Comparison of ENCODE assay signal across 12 cellular contexts in the genomic region with DNA sequence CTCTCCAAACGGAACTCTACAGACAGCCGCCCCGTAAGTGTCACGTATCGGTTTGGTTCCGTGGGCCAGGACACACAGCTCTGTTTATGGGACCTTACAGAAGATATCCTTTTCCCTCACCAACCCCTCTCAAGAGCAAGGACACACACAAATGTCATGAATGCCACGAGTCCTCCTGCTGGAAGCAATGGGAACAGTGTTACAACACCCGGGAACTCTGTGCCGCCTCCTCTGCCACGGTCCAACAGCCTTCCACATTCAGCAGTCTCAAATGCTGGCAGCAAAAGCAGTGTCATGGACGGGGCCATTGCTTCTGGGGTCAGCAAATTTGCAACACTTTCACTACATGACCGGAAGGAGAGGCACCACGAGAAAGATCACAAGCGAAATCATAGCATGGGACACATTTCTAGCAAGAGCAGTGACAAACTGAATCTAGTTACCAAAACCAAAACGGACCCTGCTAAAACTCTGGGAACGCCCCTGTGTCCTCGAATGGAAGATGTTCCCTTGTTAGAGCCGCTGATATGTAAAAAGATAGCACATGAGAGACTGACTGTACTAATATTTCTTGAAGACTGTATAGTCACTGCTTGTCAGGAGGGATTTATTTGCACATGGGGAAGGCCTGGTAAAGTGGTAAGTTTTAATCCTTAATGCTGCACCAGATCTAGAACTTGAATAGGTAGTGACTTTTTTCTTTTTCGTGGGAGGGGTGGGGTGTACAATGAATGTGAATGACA.
A peak's percentile ranks its signal among the peaks of the same experiment; 100 is the strongest.
DNase-seq lines count a peak whose midpoint lies in the region; ATAC-seq, FAIRE-seq and TF ChIP-seq lines count a peak whose summit lies in the region.
"Had no signal": no experiment of that assay in that cellular context is flagged by ENCODE, and none has a peak within 500 bp of the region (broad histone marks: within the 10 kb centered on the region; RNA-seq: fewer than 3 reads in every experiment).

No MANE protein-coding gene starts in this region.

- intact Hi-C loops in Right ventricle myocardium inferior (cut with DNase I) = loop anchor here (5.0 kb wide), 1 partner anchor 57 kb away; no protein-coding TSS in a partner anchor
- intact Hi-C loops in cardiac septum (cut with DNase I) = no loop called here
- intact Hi-C loops in HepG2 (cut with micrococcal nuclease; ENCODE audit: unreplicated experiment) = loop anchor here (5.0 kb wide), 2 partner anchors 67 to 112 kb away; no protein-coding TSS in a partner anchor
- intact Hi-C loops in vagina (cut with DNase I) = no loop called here

- no peaks in the 10 kb centered on the region for H4K20me1 ChIP-seq in HepG2 (ENCODE audit: insufficient read depth, low read length)

- no peak overlapping the region for H3K27ac Mint-ChIP-seq in chondrocyte (ENCODE audit: unreplicated experiment)
- H3K27ac Mint-ChIP-seq: CD4-positive, alpha-beta T cell had no signal

- H3K4me3 Mint-ChIP-seq in chondrocyte (ENCODE audit: unreplicated experiment) = no peak overlapping the region
- H3K4me3 Mint-ChIP-seq: CD4-positive, alpha-beta T cell had no signal

- H3K4me3 ChIP-seq in HepG2 (replicated peaks in 1 of 3; ENCODE audit: insufficient read depth in 1 of 3, low read depth in 2 of 3, low read length in 3 of 3) (no peak overlapping the region), vagina (no peak overlapping the region)

- no peaks in the 10 kb centered on the region for H3K4me1 ChIP-seq in HepG2 (ENCODE audit: insufficient read depth, low read length)
- no peaks in the 10 kb centered on the region for H3K4me1 ChIP-seq in vagina

- no peak overlapping the region for H3K9ac ChIP-seq in HepG2 (ENCODE audit: insufficient read depth, low read depth, low read length)

- no peaks in the 10 kb centered on the region for H3K27me3 Mint-ChIP-seq in chondrocyte (ENCODE audit: low read depth)
- H3K27me3 Mint-ChIP-seq: CD4-positive, alpha-beta T cell had no signal

- TF ChIP-seq POLR2A in HepG2 (IDR thresholded peaks at IDR 0.05; ENCODE audit: insufficient read depth in 1 of 2, low read depth in 2 of 2, low read length in 2 of 2) = no peak
- no peak for TF ChIP-seq POLR2A in vagina (IDR thresholded peaks at IDR 0.05)

- peak; percentile 44 for TF ChIP-seq RAD21 in HepG2 (CRISPR knock-in tag; IDR thresholded peaks at IDR 0.05)

- H3K27ac ChIP-seq in HepG2 (ENCODE audit: extremely low read length, insufficient read depth, low read length) = no peak overlapping the region
- H3K27ac ChIP-seq in vagina = no peak overlapping the region
- H3K27ac ChIP-seq: epithelial cell of prostate had no signal

- CTCF ChIA-PET in HepG2 (lab: Yijun Ruan, JAX; ENCODE audit: low intra/inter-chr PET ratio, low total read pairs) = no interaction called here

- TF ChIP-seq CTCF in chondrocyte (IDR thresholded peaks at IDR 0.05) (peak; percentile 51), HepG2 (CRISPR knock-in tag; IDR thresholded peaks at IDR 0.05) (peak; percentile 62), vagina (IDR thresholded peaks at IDR 0.05) (no peak)

- peaks cover 23% of the 10 kb centered on the region for H3K36me3 Mint-ChIP-seq in chondrocyte (ENCODE audit: low read depth)

- TF ChIP-seq EP300 in HepG2 (IDR thresholded peaks at IDR 0.05; ENCODE audit: low read depth in 2 of 2, low read length in 2 of 2) (no peak), HepG2 (CRISPR knock-in tag; IDR thresholded peaks at IDR 0.05; ENCODE audit: borderline replicate concordance) (no peak)

- H3K4me1 Mint-ChIP-seq in chondrocyte (ENCODE audit: low read depth) = no peaks in the 10 kb centered on the region

- no TSS peak for BruUV-seq in HepG2 (replicated peaks; lab: Mats Ljungman, UMichigan)

- POLR2A ChIA-PET in HepG2 (lab: Yijun Ruan, JAX) = no interaction called here

- no peak overlapping the region for H3K4me2 ChIP-seq in HepG2 (ENCODE audit: low read depth, low read length)

- H3K9me3 Mint-ChIP-seq in chondrocyte (ENCODE audit: low read depth) = no peaks in the 10 kb centered on the region
- H3K9me3 Mint-ChIP-seq: CD4-positive, alpha-beta T cell had no signal

- H3K79me2 ChIP-seq in HepG2 (ENCODE audit: insufficient read depth, low read length) = no peaks in the 10 kb centered on the region

- H3K9me3 ChIP-seq in HepG2 (ENCODE audit: low read length) = no peaks in the 10 kb centered on the region
- H3K9me3 ChIP-seq in vagina = no peaks in the 10 kb centered on the region

- DNase-seq in Right ventricle myocardium inferior (ENCODE audit: missing footprints) (no peak), cardiac septum (ENCODE audit: low spot score) (no peak), chondrocyte (ENCODE audit: low spot score) (no peak), HepG2 (ENCODE audit: low spot score) (peak; percentile 58), vagina (ENCODE audit: extremely low spot score in 2 of 2) (no peak)
- DNase-seq: CD4-positive, alpha-beta T cell; NCI-H1048; stimulated activated CD4-positive, alpha-beta T cell treated with anti-CD3 and anti-CD28 coated beads, Interleukin-15, amount 100 ng/mL, for 24 hours had no signal

- peaks cover 15 to 44% of the 10 kb centered on the region in 2 experiments for H3K36me3 ChIP-seq in HepG2 (replicated peaks in 1 of 2; ENCODE audit: control insufficient read depth in 1 of 2, insufficient read depth in 2 of 2, low read length in 2 of 2)
- peaks cover 0 to 18% of the 10 kb centered on the region in 2 donors for H3K36me3 ChIP-seq in vagina

- in situ Hi-C loops in HepG2 (cut with HindIII; ENCODE audit: extremely low pct_ligation_motif_present, low pct_unique_long_range_greater_than_20kb) = no loop called here

- peak; percentile 76 for ATAC-seq in Right ventricle myocardium inferior
- ATAC-seq in HepG2 = peak; percentile 90
- ATAC-seq in HG02852 (IDR thresholded peaks at IDR 0.05; ENCODE audit: unreplicated experiment) = no peak
- ATAC-seq in HG03108 (IDR thresholded peaks at IDR 0.05; ENCODE audit: unreplicated experiment) = no peak
- ATAC-seq in HG03097 (IDR thresholded peaks at IDR 0.05; ENCODE audit: low FRiP score, unreplicated experiment) = no peak

- peak; percentile 34 for FAIRE-seq in HepG2 (lab: Jason Lieb, UNC)

- H3K27me3 ChIP-seq in HepG2 (ENCODE audit: control insufficient read depth in 1 of 2, insufficient read depth in 2 of 2, low read length in 2 of 2) (no peaks in the 10 kb centered on the region), vagina (no peaks in the 10 kb centered on the region)

- 85% methylated on average over 16 of the region's 19 CpGs for WGBS in HepG2 (ENCODE audit: low lambda C conversion rate)

- H2AFZ ChIP-seq in HepG2 (ENCODE audit: low read length) = no peak overlapping the region

TF ChIP-seq in HepG2, 621 proteins besides CTCF, POLR2A, EP300 and RAD21 (continues in another document):
- TF ChIP-seq NR1H2 (CRISPR knock-in tag; IDR thresholded peaks at IDR 0.05; ENCODE audit: borderline replicate concordance, low read depth) = no peak
- no peak for TF ChIP-seq ZNF558 (CRISPR knock-in tag; IDR thresholded peaks at IDR 0.05; ENCODE audit: borderline replicate concordance)
- TF ChIP-seq POLR2AphosphoS5 (IDR thresholded peaks at IDR 0.05; ENCODE audit: low read depth, low read length) = no peak
- TF ChIP-seq SMC3 (IDR thresholded peaks at IDR 0.05; ENCODE audit: low read length) = peak; percentile 73
- TF ChIP-seq CEBPG (CRISPR knock-in tag; IDR thresholded peaks at IDR 0.05) = peak; percentile 68
- TF ChIP-seq SIN3B (IDR thresholded peaks at IDR 0.05; ENCODE audit: low read length) = no peak
- TF ChIP-seq, protein P1, sequence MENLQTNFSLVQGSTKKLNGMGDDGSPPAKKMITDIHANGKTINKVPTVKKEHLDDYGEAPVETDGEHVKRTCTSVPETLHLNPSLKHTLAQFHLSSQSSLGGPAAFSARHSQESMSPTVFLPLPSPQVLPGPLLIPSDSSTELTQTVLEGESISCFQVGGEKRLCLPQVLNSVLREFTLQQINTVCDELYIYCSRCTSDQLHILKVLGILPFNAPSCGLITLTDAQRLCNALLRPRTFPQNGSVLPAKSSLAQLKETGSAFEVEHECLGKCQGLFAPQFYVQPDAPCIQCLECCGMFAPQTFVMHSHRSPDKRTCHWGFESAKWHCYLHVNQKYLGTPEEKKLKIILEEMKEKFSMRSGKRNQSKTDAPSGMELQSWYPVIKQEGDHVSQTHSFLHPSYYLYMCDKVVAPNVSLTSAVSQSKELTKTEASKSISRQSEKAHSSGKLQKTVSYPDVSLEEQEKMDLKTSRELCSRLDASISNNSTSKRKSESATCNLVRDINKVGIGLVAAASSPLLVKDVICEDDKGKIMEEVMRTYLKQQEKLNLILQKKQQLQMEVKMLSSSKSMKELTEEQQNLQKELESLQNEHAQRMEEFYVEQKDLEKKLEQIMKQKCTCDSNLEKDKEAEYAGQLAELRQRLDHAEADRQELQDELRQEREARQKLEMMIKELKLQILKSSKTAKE (CRISPR knock-in tag; IDR thresholded peaks at IDR 0.05; ENCODE audit: borderline replicate concordance) = no peak
- no peak for TF ChIP-seq BATF2 (CRISPR knock-in tag; IDR thresholded peaks at IDR 0.05)
- peak; percentile 74 for TF ChIP-seq STAG1 (CRISPR knock-in tag; IDR thresholded peaks at IDR 0.05)
- no peak for TF ChIP-seq NR2F1 (CRISPR knock-in tag; IDR thresholded peaks at IDR 0.05)
- TF ChIP-seq KLF9 (CRISPR knock-in tag; IDR thresholded peaks at IDR 0.05; ENCODE audit: low read depth) = no peak
- TF ChIP-seq ZNF30 (CRISPR knock-in tag; IDR thresholded peaks at IDR 0.05) = no peak
- TF ChIP-seq KDM2A (CRISPR knock-in tag; IDR thresholded peaks at IDR 0.05; ENCODE audit: borderline replicate concordance, low read depth) = no peak
- no peak for TF ChIP-seq GATAD1 (CRISPR knock-in tag; IDR thresholded peaks at IDR 0.05)
- TF ChIP-seq CHCHD3 (CRISPR knock-in tag; IDR thresholded peaks at IDR 0.05) = no peak
- TF ChIP-seq ZBTB14 (CRISPR knock-in tag; IDR thresholded peaks at IDR 0.05) = no peak
- TF ChIP-seq ZNF556 (CRISPR knock-in tag; IDR thresholded peaks at IDR 0.05; ENCODE audit: borderline replicate concordance) = no peak
- TF ChIP-seq ZNF841 (CRISPR knock-in tag; IDR thresholded peaks at IDR 0.05; ENCODE audit: borderline replicate concordance) = no peak

Comparison
In these comparisons a context has a peak if more than half of its experiments do, and no peak if none do; other contexts are left out.
1. intact Hi-C loops: an anchor here in Right ventricle myocardium inferior (5.0 kb wide) and HepG2 (5.0 kb wide); none called in cardiac septum and vagina.
2. ATAC-seq: peak in Right ventricle myocardium inferior (single experiment) and HepG2 (single experiment); none in HG02852 (single experiment), HG03108 (single experiment) and HG03097 (single experiment).
3. CTCF ChIP-seq: peak in chondrocyte (single experiment) and HepG2 (single experiment); none in vagina (0 of 3).